Comparison of ENCODE assay signal across 14 cellular contexts in genomic region chr6:170098428-170099170, GRCh38.
DNase-seq lines count a peak whose midpoint lies in the region; ATAC-seq and TF ChIP-seq lines count a peak whose summit lies in the region.
"Had no signal": no experiment of that assay in that cellular context is flagged by ENCODE, and none has a peak within 500 bp of the region (broad histone marks: within the 10 kb centered on the region; RNA-seq: fewer than 3 reads in every experiment).

No MANE protein-coding gene starts in this region.

- no peak for TF ChIP-seq CTCF in endothelial cell (IDR thresholded peaks at IDR 0.05; ENCODE audit: unreplicated experiment)

- peak; percentile 1 for DNase-seq in stimulated activated CD4-positive, alpha-beta T cell treated with anti-CD3 and anti-CD28 coated beads, Interleukin-4, amount 100 ng/mL, for 24 hours
- no peak for DNase-seq in stimulated activated CD4-positive, alpha-beta T cell treated with anti-CD3 and anti-CD28 coated beads, Interleukin-2, amount 100 ng/mL, for 48 hours
- DNase-seq in endothelial cell (ENCODE audit: low spot score) (peak; percentile 1), sciatic nerve (ENCODE audit: low spot score) (peak; percentile 34), NCI-H345 treated with DMSO at 0.1 percent for 48 hours (lab: John Stamatoyannopoulos, UW; ENCODE audit: unreplicated experiment) (no peak)
- DNase-seq: activated CD4-positive, alpha-beta T cell treated with anti-CD3 and anti-CD28 coated beads for 36 hours; DMS79; NCI-H2029 treated with DMSO at 0.1 percent for 48 hours; SW 1271 had no signal

- peaks cover 6% of the 10 kb centered on the region for H3K27me3 Mint-ChIP-seq in endothelial cell (ENCODE audit: unreplicated experiment)
- H3K27me3 Mint-ChIP-seq: activated CD4-positive, alpha-beta T cell treated with anti-CD3 and anti-CD28 coated beads for 36 hours; CD4-positive, alpha-beta T cell had no signal

- no peaks in the 10 kb centered on the region for H3K36me3 Mint-ChIP-seq in endothelial cell (ENCODE audit: low read depth, unreplicated experiment)
- H3K36me3 Mint-ChIP-seq: activated naive CD4-positive, alpha-beta T cell treated with anti-CD3 and anti-CD28 coated beads, Interleukin-2, amount 50 U/mL, for 24 hours had no signal

- H3K27ac Mint-ChIP-seq in endothelial cell (ENCODE audit: unreplicated experiment) = no peak overlapping the region
- H3K27ac Mint-ChIP-seq: activated CD4-positive, alpha-beta T cell treated with anti-CD3 and anti-CD28 coated beads for 36 hours; activated naive CD4-positive, alpha-beta T cell treated with anti-CD3 and anti-CD28 coated beads, Interleukin-2, amount 50 U/mL, for 24 hours; CD4-positive, alpha-beta T cell had no signal

- intact Hi-C loops in sciatic nerve (cut with DNase I) = no loop called here

- H3K4me1 Mint-ChIP-seq in endothelial cell (ENCODE audit: unreplicated experiment) = no peaks in the 10 kb centered on the region
- H3K4me1 Mint-ChIP-seq: activated CD4-positive, alpha-beta T cell treated with anti-CD3 and anti-CD28 coated beads for 36 hours; activated naive CD4-positive, alpha-beta T cell treated with anti-CD3 and anti-CD28 coated beads, Interleukin-2, amount 50 U/mL, for 24 hours had no signal

- no peaks in the 10 kb centered on the region for H3K9me3 Mint-ChIP-seq in endothelial cell (ENCODE audit: unreplicated experiment)
- H3K9me3 Mint-ChIP-seq: activated naive CD4-positive, alpha-beta T cell treated with anti-CD3 and anti-CD28 coated beads, Interleukin-2, amount 50 U/mL, for 24 hours; CD4-positive, alpha-beta T cell had no signal

- H3K4me3 Mint-ChIP-seq in endothelial cell (ENCODE audit: unreplicated experiment) = no peak overlapping the region
- H3K4me3 Mint-ChIP-seq: activated CD4-positive, alpha-beta T cell treated with anti-CD3 and anti-CD28 coated beads for 36 hours; activated naive CD4-positive, alpha-beta T cell treated with anti-CD3 and anti-CD28 coated beads, Interleukin-2, amount 50 U/mL, for 24 hours; CD4-positive, alpha-beta T cell had no signal

- ATAC-seq in sciatic nerve = no peak
- no peak for ATAC-seq in HG03521 (IDR thresholded peaks at IDR 0.05; ENCODE audit: unreplicated experiment)
- ATAC-seq in HG02938 (IDR thresholded peaks at IDR 0.05; ENCODE audit: unreplicated experiment) = no peak
- no peak for ATAC-seq in GM18907 (IDR thresholded peaks at IDR 0.05; ENCODE audit: unreplicated experiment)
- ATAC-seq: activated CD4-positive, alpha-beta T cell treated with anti-CD3 and anti-CD28 coated beads for 36 hours had no signal

Comparison
In these comparisons a context has a peak if more than half of its experiments do, and no peak if none do; other contexts are left out.
1. DNase-seq: peak in stimulated activated CD4-positive, alpha-beta T cell treated with anti-CD3 and anti-CD28 coated beads, Interleukin-4, amount 100 ng/mL, for 24 hours (single experiment), endothelial cell (single experiment) and sciatic nerve (single experiment); none in stimulated activated CD4-positive, alpha-beta T cell treated with anti-CD3 and anti-CD28 coated beads, Interleukin-2, amount 100 ng/mL, for 48 hours (0 of 2) and NCI-H345 treated with DMSO at 0.1 percent for 48 hours (single experiment).